1 cellular context compared by ENCODE assay signal in genomic region chr20:56417911-56418310, GRCh38.
TF ChIP-seq lines count a peak whose summit lies in the region.

No MANE protein-coding gene starts in this region.

TF ChIP-seq in HepG2, 621 proteins besides CTCF, POLR2A, EP300 and RAD21 (continued from another document):
- TF ChIP-seq ZNF350 (CRISPR knock-in tag; IDR thresholded peaks at IDR 0.05; ENCODE audit: borderline replicate concordance, low read depth) (no peak), NR2F1 (CRISPR knock-in tag; IDR thresholded peaks at IDR 0.05) (0 out of 4 replicates have a peak, but pooled peaks of 1 of the 2 experiments have one; percentile 21), SP5 (CRISPR knock-in tag; IDR thresholded peaks at IDR 0.05; ENCODE audit: borderline replicate concordance, low read depth) (no peak), ZNF772 (CRISPR knock-in tag; IDR thresholded peaks at IDR 0.05) (no peak), ZNF574 (CRISPR knock-in tag; IDR thresholded peaks at IDR 0.05) (no peak), HNF1B (CRISPR knock-in tag; IDR thresholded peaks at IDR 0.05) (no peak), GTF3A (CRISPR knock-in tag; conservative IDR thresholded peaks at IDR 0.05) (no peak), ZNF274 (CRISPR knock-in tag; IDR thresholded peaks at IDR 0.05) (no peak), ZNF792 (CRISPR knock-in tag; IDR thresholded peaks at IDR 0.05) (no peak), ZNF644 (CRISPR knock-in tag; IDR thresholded peaks at IDR 0.05; ENCODE audit: low read depth) (0 out of 2 replicates have a peak, but pooled peaks have one; percentile 21), XRCC5 (optimal IDR thresholded peaks at IDR 0.05; ENCODE audit: low read length) (no peak), ZNF136 (CRISPR knock-in tag; IDR thresholded peaks at IDR 0.05; ENCODE audit: low read depth) (no peak)
- TF ChIP-seq, protein P1, sequence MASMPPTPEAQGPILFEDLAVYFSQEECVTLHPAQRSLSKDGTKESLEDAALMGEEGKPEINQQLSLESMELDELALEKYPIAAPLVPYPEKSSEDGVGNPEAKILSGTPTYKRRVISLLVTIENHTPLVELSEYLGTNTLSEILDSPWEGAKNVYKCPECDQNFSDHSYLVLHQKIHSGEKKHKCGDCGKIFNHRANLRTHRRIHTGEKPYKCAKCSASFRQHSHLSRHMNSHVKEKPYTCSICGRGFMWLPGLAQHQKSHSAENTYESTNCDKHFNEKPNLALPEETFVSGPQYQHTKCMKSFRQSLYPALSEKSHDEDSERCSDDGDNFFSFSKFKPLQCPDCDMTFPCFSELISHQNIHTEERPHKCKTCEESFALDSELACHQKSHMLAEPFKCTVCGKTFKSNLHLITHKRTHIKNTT (CRISPR knock-in tag; IDR thresholded peaks at IDR 0.05): no peak
- TF ChIP-seq, protein P2, sequence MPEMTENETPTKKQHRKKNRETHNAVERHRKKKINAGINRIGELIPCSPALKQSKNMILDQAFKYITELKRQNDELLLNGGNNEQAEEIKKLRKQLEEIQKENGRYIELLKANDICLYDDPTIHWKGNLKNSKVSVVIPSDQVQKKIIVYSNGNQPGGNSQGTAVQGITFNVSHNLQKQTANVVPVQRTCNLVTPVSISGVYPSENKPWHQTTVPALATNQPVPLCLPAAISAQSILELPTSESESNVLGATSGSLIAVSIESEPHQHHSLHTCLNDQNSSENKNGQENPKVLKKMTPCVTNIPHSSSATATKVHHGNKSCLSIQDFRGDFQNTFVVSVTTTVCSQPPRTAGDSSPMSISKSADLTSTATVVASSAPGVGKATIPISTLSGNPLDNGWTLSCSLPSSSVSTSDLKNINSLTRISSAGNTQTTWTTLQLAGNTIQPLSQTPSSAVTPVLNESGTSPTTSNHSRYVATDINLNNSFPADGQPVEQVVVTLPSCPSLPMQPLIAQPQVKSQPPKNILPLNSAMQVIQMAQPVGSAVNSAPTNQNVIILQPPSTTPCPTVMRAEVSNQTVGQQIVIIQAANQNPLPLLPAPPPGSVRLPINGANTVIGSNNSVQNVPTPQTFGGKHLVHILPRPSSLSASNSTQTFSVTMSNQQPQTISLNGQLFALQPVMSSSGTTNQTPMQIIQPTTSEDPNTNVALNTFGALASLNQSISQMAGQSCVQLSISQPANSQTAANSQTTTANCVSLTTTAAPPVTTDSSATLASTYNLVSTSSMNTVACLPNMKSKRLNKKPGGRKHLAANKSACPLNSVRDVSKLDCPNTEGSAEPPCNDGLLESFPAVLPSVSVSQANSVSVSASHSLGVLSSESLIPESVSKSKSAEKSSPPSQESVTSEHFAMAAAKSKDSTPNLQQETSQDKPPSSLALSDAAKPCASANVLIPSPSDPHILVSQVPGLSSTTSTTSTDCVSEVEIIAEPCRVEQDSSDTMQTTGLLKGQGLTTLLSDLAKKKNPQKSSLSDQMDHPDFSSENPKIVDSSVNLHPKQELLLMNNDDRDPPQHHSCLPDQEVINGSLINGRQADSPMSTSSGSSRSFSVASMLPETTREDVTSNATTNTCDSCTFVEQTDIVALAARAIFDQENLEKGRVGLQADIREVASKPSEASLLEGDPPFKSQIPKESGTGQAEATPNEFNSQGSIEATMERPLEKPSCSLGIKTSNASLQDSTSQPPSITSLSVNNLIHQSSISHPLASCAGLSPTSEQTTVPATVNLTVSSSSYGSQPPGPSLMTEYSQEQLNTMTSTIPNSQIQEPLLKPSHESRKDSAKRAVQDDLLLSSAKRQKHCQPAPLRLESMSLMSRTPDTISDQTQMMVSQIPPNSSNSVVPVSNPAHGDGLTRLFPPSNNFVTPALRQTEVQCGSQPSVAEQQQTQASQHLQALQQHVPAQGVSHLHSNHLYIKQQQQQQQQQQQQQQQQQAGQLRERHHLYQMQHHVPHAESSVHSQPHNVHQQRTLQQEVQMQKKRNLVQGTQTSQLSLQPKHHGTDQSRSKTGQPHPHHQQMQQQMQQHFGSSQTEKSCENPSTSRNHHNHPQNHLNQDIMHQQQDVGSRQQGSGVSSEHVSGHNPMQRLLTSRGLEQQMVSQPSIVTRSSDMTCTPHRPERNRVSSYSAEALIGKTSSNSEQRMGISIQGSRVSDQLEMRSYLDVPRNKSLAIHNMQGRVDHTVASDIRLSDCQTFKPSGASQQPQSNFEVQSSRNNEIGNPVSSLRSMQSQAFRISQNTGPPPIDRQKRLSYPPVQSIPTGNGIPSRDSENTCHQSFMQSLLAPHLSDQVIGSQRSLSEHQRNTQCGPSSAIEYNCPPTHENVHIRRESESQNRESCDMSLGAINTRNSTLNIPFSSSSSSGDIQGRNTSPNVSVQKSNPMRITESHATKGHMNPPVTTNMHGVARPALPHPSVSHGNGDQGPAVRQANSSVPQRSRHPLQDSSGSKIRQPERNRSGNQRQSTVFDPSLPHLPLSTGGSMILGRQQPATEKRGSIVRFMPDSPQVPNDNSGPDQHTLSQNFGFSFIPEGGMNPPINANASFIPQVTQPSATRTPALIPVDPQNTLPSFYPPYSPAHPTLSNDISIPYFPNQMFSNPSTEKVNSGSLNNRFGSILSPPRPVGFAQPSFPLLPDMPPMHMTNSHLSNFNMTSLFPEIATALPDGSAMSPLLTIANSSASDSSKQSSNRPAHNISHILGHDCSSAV (CRISPR knock-in tag; IDR thresholded peaks at IDR 0.05; ENCODE audit: borderline replicate concordance): no peak
